Comparison of ENCODE assay signal across 21 cellular contexts in the genomic region with DNA sequence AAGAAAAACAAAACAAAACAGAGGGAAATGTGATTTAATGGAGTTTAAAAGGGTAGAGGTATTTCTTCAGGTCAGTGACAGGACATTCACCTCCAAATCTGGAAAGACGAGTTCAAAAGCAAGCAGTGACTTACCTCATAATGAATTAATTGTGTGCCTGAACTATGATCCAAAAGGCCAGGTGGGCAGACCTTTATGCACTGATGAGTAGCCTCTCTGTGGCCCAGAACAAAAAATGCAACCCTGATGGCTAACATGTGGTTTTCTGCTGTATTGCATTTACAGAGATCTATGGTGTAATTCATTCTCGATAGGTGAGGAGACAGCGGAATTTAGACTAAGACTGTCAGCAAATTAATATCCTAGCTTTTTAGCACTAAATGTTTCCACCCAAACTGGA.
"Had no signal": no experiment of that assay in that cellular context is flagged by ENCODE, and none has a peak within 500 bp of the region (broad histone marks: within the 10 kb centered on the region; RNA-seq: fewer than 3 reads in every experiment).

No MANE protein-coding gene starts in this region.

- H3K4me1 ChIP-seq: transverse colon had no signal

- H3K4me3 Mint-ChIP-seq: immature natural killer cell; naive thymus-derived CD4-positive, alpha-beta T cell; nephron progenitor cell; stimulated activated naive B cell treated with anti-CD40 and anti-IgM and Interleukin-4, amounts not matched to agents 10 μg/mL and 1 μg/mL and 100 μg/mL, for 72 hours had no signal

- H3K4me1 Mint-ChIP-seq: immature natural killer cell had no signal

- H3K9me3 Mint-ChIP-seq: immature natural killer cell; naive thymus-derived CD4-positive, alpha-beta T cell; nephron progenitor cell; stimulated activated naive B cell treated with anti-CD40 and anti-IgM and Interleukin-4, amounts not matched to agents 10 μg/mL and 1 μg/mL and 100 μg/mL, for 72 hours had no signal

- H3K9ac ChIP-seq: parathyroid adenoma had no signal

- H3K27ac Mint-ChIP-seq: immature natural killer cell, nephron progenitor cell had no signal

- H3K27ac ChIP-seq: parathyroid adenoma had no signal

- H3K9me3 ChIP-seq: gastrocnemius medialis, psoas muscle, spleen, stomach, thoracic aorta, transverse colon had no signal

- H3K4me3 ChIP-seq: coronary artery, gastrocnemius medialis, lung, psoas muscle, spleen, stomach, thoracic aorta, transverse colon had no signal

- H3K36me3 ChIP-seq: stomach, thoracic aorta, transverse colon had no signal

- DNase-seq: effector CD4-positive, alpha-beta T cell; gastrocnemius medialis; immature natural killer cell; left colon; left ventricle myocardium superior; mesendoderm; naive thymus-derived CD4-positive, alpha-beta T cell; nephron progenitor cell; psoas muscle; spleen; stimulated activated CD4-positive, alpha-beta T cell treated with anti-CD3 and anti-CD28 coated beads, Interleukin-15, amount 100 ng/mL, for 24 hours; stimulated activated CD4-positive, alpha-beta T cell treated with anti-CD3 and anti-CD28 coated beads, Interleukin-1b, Interleukin-23, amount 100 ng/mL, for 48 hours; stimulated activated CD4-positive, alpha-beta T cell treated with anti-CD3 and anti-CD28 coated beads, Interleukin-4, amount 100 ng/mL, for 24 hours; stimulated activated naive B cell treated with anti-CD40 and anti-IgM and Interleukin-4, amounts not matched to agents 10 μg/mL and 1 μg/mL and 100 μg/mL, for 72 hours; stomach; substantia nigra; transverse colon had no signal

- H3K27me3 Mint-ChIP-seq: naive thymus-derived CD4-positive, alpha-beta T cell; stimulated activated naive B cell treated with anti-CD40 and anti-IgM and Interleukin-4, amounts not matched to agents 10 μg/mL and 1 μg/mL and 100 μg/mL, for 72 hours had no signal

- H3K36me3 Mint-ChIP-seq: naive thymus-derived CD4-positive, alpha-beta T cell had no signal

- H3K27me3 ChIP-seq: gastrocnemius medialis, spleen, stomach, transverse colon had no signal
